17 cellular contexts compared by ENCODE assay signal in the genomic region with DNA sequence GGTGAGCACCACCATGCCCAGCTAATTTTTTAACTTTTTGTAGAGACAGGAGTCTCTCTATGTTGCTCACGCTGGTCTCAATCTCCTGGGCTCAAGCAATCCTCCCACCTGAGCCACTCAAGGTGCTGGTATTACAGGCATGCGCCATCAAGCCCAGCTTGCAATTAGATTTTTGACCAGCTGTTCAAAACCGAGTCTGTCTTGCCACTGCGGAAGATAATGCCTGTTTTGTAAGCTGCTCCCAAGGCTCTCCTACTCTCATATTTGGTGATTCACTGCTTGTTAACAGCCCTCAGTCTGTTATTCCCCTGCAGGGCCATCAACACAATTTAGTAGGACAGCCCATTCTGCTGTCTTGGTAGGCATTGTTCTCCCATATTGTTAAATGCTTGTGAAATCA. TPM values are rescaled to one million over a fixed set of nuclear protein-coding genes. Genes with fewer than 3 reads are reported as not detected.
DNase-seq lines count a peak whose midpoint lies in the region; ATAC-seq and TF ChIP-seq lines count a peak whose summit lies in the region.
"Had no signal": no experiment of that assay in that cellular context is flagged by ENCODE, and none has a peak within 500 bp of the region (broad histone marks: within the 10 kb centered on the region; RNA-seq: fewer than 3 reads in every experiment).

No MANE protein-coding gene starts in this region.

- H3K27me3 ChIP-seq in GM23338 (ENCODE audit: insufficient read depth) (peaks cover 13% of the 10 kb centered on the region), stomach (peaks cover 0 to 44% (median 11%) of the 10 kb centered on the region in 3 donors)
- H3K27me3 ChIP-seq: vagina had no signal

- 0 out of 2 replicates have a peak, but pooled peaks cover 5% of the 10 kb centered on the region for H3F3A ChIP-seq in GM23338 (replicated peaks; ENCODE audit: low read depth)

- TF ChIP-seq EP300 in stomach (IDR thresholded peaks at IDR 0.05) = no peak

- H3K4me3 ChIP-seq in GM23338 = no peak overlapping the region
- no peak overlapping the region for H3K4me3 ChIP-seq in stomach
- H3K4me3 ChIP-seq: sigmoid colon, vagina had no signal

- no peak for TF ChIP-seq POLR2A in stomach (IDR thresholded peaks at IDR 0.05)

- H3K4me1 ChIP-seq in GM23338 (ENCODE audit: insufficient read depth) = peaks cover 23% of the 10 kb centered on the region
- H3K4me1 ChIP-seq in stomach = peaks cover 0 to 16% (median 10%) of the 10 kb centered on the region in 4 donors
- H3K4me1 ChIP-seq: vagina had no signal

- H3K36me3 Mint-ChIP-seq in GM23338 (ENCODE audit: low read depth) = peaks cover 2% of the 10 kb centered on the region; the same call in 1 of the 3 replicates
- peaks cover under 1% of the 10 kb centered on the region for H3K36me3 Mint-ChIP-seq in mesothelial cell of epicardium
- H3K36me3 Mint-ChIP-seq: CD4-positive, alpha-beta memory T cell had no signal

- WGBS in stomach, 5 donors = 81 to 89% (median 84%) methylated on average over 4 of the region's 4 CpGs

- no peak for TF ChIP-seq CTCF in GM23338 (conservative IDR thresholded peaks at IDR 0.05; ENCODE audit: low read depth in 2 of 2)
- TF ChIP-seq CTCF in mesothelial cell of epicardium (IDR thresholded peaks at IDR 0.05; ENCODE audit: unreplicated experiment) = no peak
- TF ChIP-seq CTCF in stomach (IDR thresholded peaks at IDR 0.05) = no peak

- 0 out of 2 replicates have a peak overlapping the region, but pooled peaks have one; percentile 59 for H2AFZ ChIP-seq in GM23338

- H3K27ac Mint-ChIP-seq in GM23338 (no peak overlapping the region), mesothelial cell of epicardium (no peak overlapping the region)
- H3K27ac Mint-ChIP-seq: CD4-positive, alpha-beta memory T cell; T-helper 1 cell treated with Interleukin-12 subunit alpha and Interleukin-12 subunit beta and Interleukin-4 antibody, amounts not matched to agents 30 μg/mL and 1 μg/mL, for 36 hours had no signal

- H3K9me3 Mint-ChIP-seq in GM23338 (peaks cover 3% of the 10 kb centered on the region; the same call in 1 of the 3 replicates), mesothelial cell of epicardium (peaks cover 6% of the 10 kb centered on the region)
- H3K9me3 Mint-ChIP-seq: T-helper 1 cell treated with Interleukin-12 subunit alpha and Interleukin-12 subunit beta and Interleukin-4 antibody, amounts not matched to agents 30 μg/mL and 1 μg/mL, for 36 hours had no signal

- ATAC-seq in GM23338 = no peak
- no peak for ATAC-seq in HG03378 (IDR thresholded peaks at IDR 0.05; ENCODE audit: unreplicated experiment)

- intact Hi-C loops in stomach (cut with DNase I; ENCODE audit: low total_unique reads) = no loop called here

- H3K36me3 ChIP-seq in GM23338 (ENCODE audit: insufficient read depth) = no peaks in the 10 kb centered on the region
- no peaks in the 10 kb centered on the region for H3K36me3 ChIP-seq in stomach
- H3K36me3 ChIP-seq: sigmoid colon, vagina had no signal

- H3K4me2 ChIP-seq in GM23338 = peak overlapping the region; percentile 96

- no peaks in the 10 kb centered on the region for H3K9me3 ChIP-seq in stomach
- H3K9me3 ChIP-seq: sigmoid colon, vagina had no signal

- H3K4me1 Mint-ChIP-seq in GM23338 (peaks cover 23% of the 10 kb centered on the region), mesothelial cell of epicardium (peaks cover 12% of the 10 kb centered on the region)

- no peaks in the 10 kb centered on the region for H3K79me2 ChIP-seq in GM23338 (replicated peaks; ENCODE audit: insufficient read depth)

- H3K4me3 Mint-ChIP-seq in GM23338 (peak overlapping the region; percentile 76; the same call in 1 of the 3 replicates), mesothelial cell of epicardium (peak overlapping the region; percentile 13)

- H3K27me3 Mint-ChIP-seq in GM23338 (ENCODE audit: insufficient read depth, low read depth, poor library complexity) (peaks cover 19% of the 10 kb centered on the region), mesothelial cell of epicardium (ENCODE audit: low read depth) (peaks cover 43% of the 10 kb centered on the region)

- DNase-seq in NCI-H345 treated with DMSO at 0.1 percent for 48 hours (lab: John Stamatoyannopoulos, UW; ENCODE audit: unreplicated experiment) (peak; percentile 15), NCI-H345 (lab: John Stamatoyannopoulos, UW) (no peak), GM23338 (ENCODE audit: low spot score) (no peak), NCI-H774 (lab: John Stamatoyannopoulos, UW) (peak; percentile 32), mesothelial cell of epicardium (ENCODE audit: low spot score in 2 of 2, unreplicated experiment in 2 of 2) (no peak), RKO (ENCODE audit: low spot score) (no peak), stomach (no peak)
- DNase-seq: activated effector memory CD4-positive, alpha-beta T cell treated with Interleukin-2 at 50 U/mL for 16 hours; anterior cingulate cortex; SIG-M5; sigmoid colon; stimulated activated CD4-positive, alpha-beta T cell treated with anti-CD3 and anti-CD28 coated beads, Interleukin-2, amount 100 ng/mL, for 24 hours had no signal

- H3K27ac ChIP-seq in GM23338 (ENCODE audit: low read depth) (no peak overlapping the region), stomach (no peak overlapping the region)
- H3K27ac ChIP-seq: sigmoid colon, vagina had no signal

- H4K20me1 ChIP-seq in GM23338 (replicated peaks; ENCODE audit: insufficient read depth) = no peaks in the 10 kb centered on the region

- no peaks in the 10 kb centered on the region for H3K9me2 ChIP-seq in GM23338 (ENCODE audit: insufficient read depth)

TF ChIP-seq in GM23338, 12 proteins besides CTCF, POLR2A, EP300 and RAD21 (continues in another document):
- TF ChIP-seq EZH2 (IDR thresholded peaks at IDR 0.05; ENCODE audit: low read depth, unreplicated experiment) (no peak), EZH2phosphoT487 (IDR thresholded peaks at IDR 0.05; ENCODE audit: unreplicated experiment) (no peak), NANOG (IDR thresholded peaks at IDR 0.05; ENCODE audit: borderline replicate concordance) (no peak), ETS1 (IDR thresholded peaks at IDR 0.05) (no peak), POLR2AphosphoS5 (IDR thresholded peaks at IDR 0.05; ENCODE audit: low read depth) (no peak), STAT1 (IDR thresholded peaks at IDR 0.05; ENCODE audit: unreplicated experiment) (no peak), ZNF331 (CRISPR knock-in tag; IDR thresholded peaks at IDR 0.05; ENCODE audit: low read depth) (no peak), ZNF114 (CRISPR knock-in tag; IDR thresholded peaks at IDR 0.05) (no peak), JUNB (IDR thresholded peaks at IDR 0.05; ENCODE audit: unreplicated experiment) (no peak)
- TF ChIP-seq, protein P1, sequence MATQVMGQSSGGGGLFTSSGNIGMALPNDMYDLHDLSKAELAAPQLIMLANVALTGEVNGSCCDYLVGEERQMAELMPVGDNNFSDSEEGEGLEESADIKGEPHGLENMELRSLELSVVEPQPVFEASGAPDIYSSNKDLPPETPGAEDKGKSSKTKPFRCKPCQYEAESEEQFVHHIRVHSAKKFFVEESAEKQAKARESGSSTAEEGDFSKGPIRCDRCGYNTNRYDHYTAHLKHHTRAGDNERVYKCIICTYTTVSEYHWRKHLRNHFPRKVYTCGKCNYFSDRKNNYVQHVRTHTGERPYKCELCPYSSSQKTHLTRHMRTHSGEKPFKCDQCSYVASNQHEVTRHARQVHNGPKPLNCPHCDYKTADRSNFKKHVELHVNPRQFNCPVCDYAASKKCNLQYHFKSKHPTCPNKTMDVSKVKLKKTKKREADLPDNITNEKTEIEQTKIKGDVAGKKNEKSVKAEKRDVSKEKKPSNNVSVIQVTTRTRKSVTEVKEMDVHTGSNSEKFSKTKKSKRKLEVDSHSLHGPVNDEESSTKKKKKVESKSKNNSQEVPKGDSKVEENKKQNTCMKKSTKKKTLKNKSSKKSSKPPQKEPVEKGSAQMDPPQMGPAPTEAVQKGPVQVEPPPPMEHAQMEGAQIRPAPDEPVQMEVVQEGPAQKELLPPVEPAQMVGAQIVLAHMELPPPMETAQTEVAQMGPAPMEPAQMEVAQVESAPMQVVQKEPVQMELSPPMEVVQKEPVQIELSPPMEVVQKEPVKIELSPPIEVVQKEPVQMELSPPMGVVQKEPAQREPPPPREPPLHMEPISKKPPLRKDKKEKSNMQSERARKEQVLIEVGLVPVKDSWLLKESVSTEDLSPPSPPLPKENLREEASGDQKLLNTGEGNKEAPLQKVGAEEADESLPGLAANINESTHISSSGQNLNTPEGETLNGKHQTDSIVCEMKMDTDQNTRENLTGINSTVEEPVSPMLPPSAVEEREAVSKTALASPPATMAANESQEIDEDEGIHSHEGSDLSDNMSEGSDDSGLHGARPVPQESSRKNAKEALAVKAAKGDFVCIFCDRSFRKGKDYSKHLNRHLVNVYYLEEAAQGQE (IDR thresholded peaks at IDR 0.05; ENCODE audit: unreplicated experiment) = no peak

RNA-seq across cellular contexts. Expression of gene MCCC1, which starts 17.8 kb away (rescaled TPM):
- total RNA-seq in GM23338 (2014; rRNA removed; shearing (Covaris generic)) = 20.2 and 24.4 TPM in 2 replicates
- 16.5 and 24.2 TPM in 2 replicates for polyA plus RNA-seq in GM23338 (2016; fragmentation: Nextera tagmentation; extraction: Ambion mirVana)
- 36.4 to 39.0 TPM (median 37.3 TPM) in 3 replicates for total RNA-seq in mesothelial cell of epicardium
- total RNA-seq in stomach = 10 to 100 TPM; 16.5 to 83.9 (median 49.8) TPM
- polyA plus RNA-seq in stomach = 10 to 100 TPM; 28.8 to 44.4 (median 40.8) TPM

RNA-seq across cellular contexts. Expression of gene LAMP3, which starts 45.5 kb away (rescaled TPM):
- 0.16 and 0.28 TPM in 2 replicates for total RNA-seq in GM23338 (2014; rRNA removed; shearing (Covaris generic))
- polyA plus RNA-seq in GM23338 (2016; fragmentation: Nextera tagmentation; extraction: Ambion mirVana) (0.10 and 0.43 TPM in 2 replicates), stomach (1 to 10 TPM in 1 of 3 donors, under 1 TPM in 2; 0.31 to 1.2 (median 0.76) TPM)
- total RNA-seq in mesothelial cell of epicardium (1.5 to 1.9 TPM (median 1.7 TPM) in 3 replicates), stomach (1 to 10 TPM in 1 of 5 donors, under 1 TPM in 2, not detected in 2; 0.87 to 5.8 (median 0.92) TPM)
- total RNA-seq: HT-29, sigmoid colon had no signal

Comparison
In these comparisons a context has a peak if more than half of its experiments do, and no peak if none do; other contexts are left out.
1. DNase-seq: peak in NCI-H345 treated with DMSO at 0.1 percent for 48 hours (single experiment) and NCI-H774 (single experiment); none in NCI-H345 (single experiment), GM23338 (single experiment), mesothelial cell of epicardium (0 of 2), RKO (single experiment) and stomach (single experiment).